10 cellular contexts compared by ENCODE assay signal in the genomic region with DNA sequence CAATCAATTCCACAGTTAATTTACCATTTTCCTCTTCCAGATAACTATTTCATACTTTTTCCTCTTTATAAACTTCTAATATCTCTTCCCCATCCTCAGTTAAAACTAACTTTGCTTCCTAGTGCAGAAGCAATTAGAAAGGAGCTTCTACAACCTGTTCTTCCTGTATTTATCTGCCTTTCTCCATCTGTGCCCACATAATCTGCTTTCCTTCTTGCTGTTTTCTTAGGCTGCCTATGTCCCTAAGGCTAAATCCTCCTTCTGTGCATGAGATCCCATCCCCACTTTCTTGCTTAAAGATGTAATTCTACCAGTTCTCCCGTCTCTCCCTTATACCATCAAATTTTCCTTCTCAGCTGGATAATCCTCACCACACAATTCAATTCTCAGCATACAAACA. TPM values are rescaled to one million over a fixed set of nuclear protein-coding genes. Genes with fewer than 3 reads are reported as not detected.
"Had no signal": no experiment of that assay in that cellular context is flagged by ENCODE, and none has a peak within 500 bp of the region (broad histone marks: within the 10 kb centered on the region; RNA-seq: fewer than 3 reads in every experiment).

No MANE protein-coding gene starts in this region.

- H3K4me3 ChIP-seq: GM23248, HAP-1, K562 had no signal

- DNase-seq: GM23248, GOT3, H7, HFFc6, IMR-90, KG1 had no signal

- FAIRE-seq: HTR-8/SVneo, K562 had no signal

- H3K9me3 ChIP-seq: HAP-1 had no signal

- ATAC-seq: HCT116, K562 had no signal

- H3K36me3 ChIP-seq: HAP-1 had no signal

- H3K9ac ChIP-seq: GM23248 had no signal

- H2AFZ ChIP-seq: GM23248 had no signal

- H3K27ac ChIP-seq: GM23248 had no signal

RNA-seq across cellular contexts. Expression of gene HGD, which starts 28.3 kb away (rescaled TPM):
- total RNA-seq: GM23248, IMR-90 had no signal
